ENCODE assay signal across 1 cellular context in genomic region chr19:35643255-35644205, GRCh38.
TF ChIP-seq lines count a peak whose summit lies in the region.

No MANE protein-coding gene starts in this region.

TF ChIP-seq in HepG2, 621 proteins besides CTCF, POLR2A, EP300 and RAD21 (continued from another document and continues in another):
- no peak for TF ChIP-seq KIAA2018 (CRISPR knock-in tag; IDR thresholded peaks at IDR 0.05; ENCODE audit: borderline replicate concordance)
- TF ChIP-seq ZBTB14 (CRISPR knock-in tag; IDR thresholded peaks at IDR 0.05) = peak; percentile 57; the same call in 1 of the 2 replicates
- no peak; the same call in 1 of the 2 replicates for TF ChIP-seq ZNF614 (CRISPR knock-in tag; IDR thresholded peaks at IDR 0.05; ENCODE audit: borderline replicate concordance)
- TF ChIP-seq ZNF343 (CRISPR knock-in tag; IDR thresholded peaks at IDR 0.05) = peak; percentile 66; the same call in 1 of the 2 replicates
- TF ChIP-seq HNF1A (IDR thresholded peaks at IDR 0.05; ENCODE audit: low read depth) = no peak
- no peak for TF ChIP-seq HNF1A (CRISPR knock-in tag; IDR thresholded peaks at IDR 0.05; ENCODE audit: borderline replicate concordance)
- TF ChIP-seq ZNF543 (CRISPR knock-in tag; IDR thresholded peaks at IDR 0.05) = peak; percentile 50; the same call in 1 of the 2 replicates
- TF ChIP-seq DNMT3B (CRISPR knock-in tag; conservative IDR thresholded peaks at IDR 0.05) = no peak
- no peak for TF ChIP-seq ZNF18 (CRISPR knock-in tag; IDR thresholded peaks at IDR 0.05; ENCODE audit: insufficient replicate concordance)
- no peak for TF ChIP-seq DMAP1 (CRISPR knock-in tag; IDR thresholded peaks at IDR 0.05)
- 0 out of 2 replicates have a peak, but pooled peaks have one; percentile 58 for TF ChIP-seq ZNF263 (CRISPR knock-in tag; IDR thresholded peaks at IDR 0.05)
- TF ChIP-seq RBFOX2 (IDR thresholded peaks at IDR 0.05; ENCODE audit: low read depth, low read length) = peak; percentile 92
- peak; percentile 76; the same call in 1 of the 2 replicates for TF ChIP-seq MXD1 (CRISPR knock-in tag; IDR thresholded peaks at IDR 0.05)
- 0 out of 2 replicates have a peak, but pooled peaks have one; percentile 82 for TF ChIP-seq PCBP1 (IDR thresholded peaks at IDR 0.05; ENCODE audit: borderline replicate concordance, low read depth, low read length)
- 0 out of 2 replicates have a peak, but pooled peaks have one; percentile 20 for TF ChIP-seq ZNF329 (CRISPR knock-in tag; IDR thresholded peaks at IDR 0.05; ENCODE audit: low read depth)
- TF ChIP-seq ZZZ3 (CRISPR knock-in tag; IDR thresholded peaks at IDR 0.05; ENCODE audit: borderline replicate concordance) = no peak
- TF ChIP-seq DBP (CRISPR knock-in tag; IDR thresholded peaks at IDR 0.05; ENCODE audit: not compliant biosample characterization) = no peak
- TF ChIP-seq ZNF33B (CRISPR knock-in tag; IDR thresholded peaks at IDR 0.05) = peak; percentile 73
- TF ChIP-seq ZNF788 (CRISPR knock-in tag; IDR thresholded peaks at IDR 0.05; ENCODE audit: borderline replicate concordance) = peak; percentile 79; the same call in 1 of the 2 replicates
- no peak for TF ChIP-seq ZNF737 (CRISPR knock-in tag; IDR thresholded peaks at IDR 0.05; ENCODE audit: borderline replicate concordance)
- no peak for TF ChIP-seq ATF1 (CRISPR knock-in tag; IDR thresholded peaks at IDR 0.05)
- TF ChIP-seq RFXAP (CRISPR knock-in tag; IDR thresholded peaks at IDR 0.05; ENCODE audit: borderline replicate concordance) = peak; percentile 79
- TF ChIP-seq MXD4 (CRISPR knock-in tag; IDR thresholded peaks at IDR 0.05) = peak; percentile 90
- peak; percentile 70 for TF ChIP-seq ZNF639 (CRISPR knock-in tag; conservative IDR thresholded peaks at IDR 0.05)
- 0 out of 2 replicates have a peak, but pooled peaks have one; percentile 57 for TF ChIP-seq ZBTB3 (CRISPR knock-in tag; IDR thresholded peaks at IDR 0.05; ENCODE audit: borderline replicate concordance, low read depth)
- peak; percentile 65; the same call in 1 of the 2 replicates for TF ChIP-seq GLI4 (CRISPR knock-in tag; IDR thresholded peaks at IDR 0.05; ENCODE audit: borderline replicate concordance)
- no peak for TF ChIP-seq ZBTB33 (CRISPR knock-in tag; IDR thresholded peaks at IDR 0.05)
- TF ChIP-seq TCF12 (IDR thresholded peaks at IDR 0.05) = no peak
- no peak for TF ChIP-seq TCF12 (CRISPR knock-in tag; IDR thresholded peaks at IDR 0.05)
- no peak for TF ChIP-seq ZNF577 (CRISPR knock-in tag; IDR thresholded peaks at IDR 0.05; ENCODE audit: borderline replicate concordance, low read depth)
- 0 out of 2 replicates have a peak, but pooled peaks have one; percentile 39 for TF ChIP-seq ZNF792 (CRISPR knock-in tag; IDR thresholded peaks at IDR 0.05)
- TF ChIP-seq ZFP36L2 (CRISPR knock-in tag; IDR thresholded peaks at IDR 0.05) = no peak
- peak; percentile 90 for TF ChIP-seq TFDP2 (CRISPR knock-in tag; IDR thresholded peaks at IDR 0.05)
- peak; percentile 50; the same call in 1 of the 2 replicates for TF ChIP-seq ZNF253 (CRISPR knock-in tag; IDR thresholded peaks at IDR 0.05; ENCODE audit: borderline replicate concordance)
